ENCODE assay signal across 10 cellular contexts in genomic region chr1:234617135-234617985, GRCh38. TPM values are rescaled to one million over a fixed set of nuclear protein-coding genes. Genes with fewer than 3 reads are reported as not detected.
DNase-seq lines count a peak whose midpoint lies in the region; ATAC-seq and TF ChIP-seq lines count a peak whose summit lies in the region.
"Had no signal": no experiment of that assay in that cellular context is flagged by ENCODE, and none has a peak within 500 bp of the region (broad histone marks: within the 10 kb centered on the region; RNA-seq: fewer than 3 reads in every experiment).

No MANE protein-coding gene starts in this region.

- no peak overlapping the region for H2AFZ ChIP-seq in OCI-LY1 (ENCODE audit: low read length)

- no peaks in the 10 kb centered on the region for H3K9me2 ChIP-seq in OCI-LY1 (ENCODE audit: low read depth, low read length)

- H3K36me3 ChIP-seq in OCI-LY1 (ENCODE audit: insufficient read depth, low read length) = no peaks in the 10 kb centered on the region
- H3K36me3 ChIP-seq: heart left ventricle had no signal

- H3K27me3 ChIP-seq in OCI-LY1 (ENCODE audit: insufficient read depth, low read length) = no peaks in the 10 kb centered on the region
- H3K27me3 ChIP-seq: heart left ventricle had no signal

- H3K27ac ChIP-seq in OCI-LY1 (ENCODE audit: low read depth, low read length, poor library complexity, severe bottlenecking) = peak overlapping the region; percentile 38

- peaks cover 49% of the 10 kb centered on the region for H3K4me1 ChIP-seq in OCI-LY1 (ENCODE audit: insufficient read depth, low read length, severe bottlenecking)

- peak; percentile 44; the same call in 1 of the 2 replicates for TF ChIP-seq CTCF in OCI-LY1 (IDR thresholded peaks at IDR 0.05; ENCODE audit: low read length)

- H3K9ac ChIP-seq in OCI-LY1 (ENCODE audit: low read length) = no peak overlapping the region

- H3K79me2 ChIP-seq in OCI-LY1 (ENCODE audit: insufficient read depth, low read length) = no peaks in the 10 kb centered on the region

- H3K4me3 ChIP-seq in OCI-LY1 (ENCODE audit: low read depth, low read length, poor library complexity, severe bottlenecking) = no peak overlapping the region
- H3K4me3 ChIP-seq: heart left ventricle had no signal

- H3K4me2 ChIP-seq in OCI-LY1 (ENCODE audit: low read length) = no peak overlapping the region

- DNase-seq in EH (ENCODE audit: low read depth) (peak; percentile 72), fibroblast of gingiva (ENCODE audit: low read depth) (peak; percentile 98), renal cortical epithelial cell (ENCODE audit: low read depth) (peak; percentile 88), NCI-H146 (lab: John Stamatoyannopoulos, UW) (no peak), AML-193 (lab: John Stamatoyannopoulos, UW) (no peak), SKM-1 (lab: John Stamatoyannopoulos, UW; ENCODE audit: unreplicated experiment) (no peak)
- DNase-seq: heart left ventricle; NK-92 treated with Interleukin-12 subunit alpha and Interleukin-12 subunit beta, amount 100 ng/mL, for 24 hours had no signal

- no peaks in the 10 kb centered on the region for H4K20me1 ChIP-seq in OCI-LY1 (ENCODE audit: insufficient read depth, low read length)

- no peak for ATAC-seq in HG02798 (IDR thresholded peaks at IDR 0.05; ENCODE audit: poor library complexity, unreplicated experiment)

- H3K9me3 ChIP-seq in OCI-LY1 (ENCODE audit: low read length) = no peaks in the 10 kb centered on the region
- H3K9me3 ChIP-seq: heart left ventricle had no signal

- no peaks in the 10 kb centered on the region for H3F3A ChIP-seq in OCI-LY1 (ENCODE audit: insufficient read depth, low read length)

RNA-seq across cellular contexts. Expression of gene IRF2BP2, which starts 7.4 kb away (rescaled TPM):
- total RNA-seq in renal cortical epithelial cell = 53.0 and 79.6 TPM in 2 replicates

Comparison
In these comparisons a context has a peak if more than half of its experiments do, and no peak if none do; other contexts are left out.
1. DNase-seq: peak in EH (single experiment), fibroblast of gingiva (single experiment) and renal cortical epithelial cell (single experiment); none in NCI-H146 (single experiment), AML-193 (0 of 2) and SKM-1 (single experiment).